ENCODE assay signal across 24 cellular contexts in the genomic region with DNA sequence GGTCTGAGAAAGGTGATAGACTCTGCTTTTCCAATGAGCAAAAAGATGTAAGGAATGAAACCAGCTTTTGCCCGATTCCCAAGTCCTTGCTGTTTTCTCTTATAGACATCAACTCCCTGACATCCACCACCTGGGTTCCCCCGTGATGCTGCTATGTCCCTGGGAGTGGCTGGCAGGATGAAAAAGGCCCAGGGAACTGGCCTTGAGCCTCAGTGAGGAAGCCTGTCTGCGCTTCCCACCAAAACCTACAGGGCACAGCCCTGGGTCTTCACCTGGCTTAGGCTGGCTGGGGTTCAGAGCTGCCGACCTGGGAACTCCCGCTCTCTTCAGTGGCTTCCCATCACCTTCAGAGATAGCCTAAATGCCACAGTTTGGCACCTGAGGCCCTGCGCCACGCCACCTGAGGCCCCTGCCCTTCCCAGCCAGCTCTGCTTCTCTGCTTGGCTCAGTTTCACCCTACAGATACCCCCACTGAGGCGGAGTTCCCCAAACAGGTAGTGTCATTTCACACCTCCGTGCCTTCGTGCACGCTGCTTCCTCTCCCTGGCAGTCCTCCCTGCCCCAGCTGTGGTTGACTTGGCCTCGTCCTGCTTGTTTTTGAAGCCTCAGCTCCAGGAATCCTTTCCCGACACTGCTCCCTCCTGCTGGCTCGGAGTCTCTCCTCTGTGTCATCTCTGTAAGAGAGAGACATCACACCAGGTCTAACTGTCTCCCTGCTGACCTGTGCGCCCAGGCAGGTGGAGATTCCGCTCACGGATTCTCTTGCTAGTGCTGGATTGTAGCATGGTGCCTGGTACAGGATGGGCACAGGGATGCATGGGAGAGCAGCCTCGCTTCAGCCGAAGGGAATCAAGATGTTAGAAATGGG. TPM values are rescaled to one million over a fixed set of nuclear protein-coding genes. Genes with fewer than 3 reads are reported as not detected.
DNase-seq lines count a peak whose midpoint lies in the region; ATAC-seq, FAIRE-seq and TF ChIP-seq lines count a peak whose summit lies in the region.
"Had no signal": no experiment of that assay in that cellular context is flagged by ENCODE, and none has a peak within 500 bp of the region (broad histone marks: within the 10 kb centered on the region; RNA-seq: fewer than 3 reads in every experiment).

No MANE protein-coding gene starts in this region.

- H3K14ac ChIP-seq in mesenchymal stem cell (ENCODE audit: low read length in 2 of 2), result no peak overlapping the region

- DNase-seq in GM18507 (ENCODE audit: extremely low spot score, insufficient read length, low read depth) (no peak), mesenchymal stem cell (no peak), GM20000 (ENCODE audit: low spot score) (no peak), NCI-H1436 (lab: John Stamatoyannopoulos, UW) (no peak)
- no peak for DNase-seq in stimulated activated CD4-positive, alpha-beta T cell treated with anti-CD3 and anti-CD28 coated beads, Interleukin-2, amount 100 ng/mL, for 24 hours
- DNase-seq: activated effector memory CD4-positive, alpha-beta T cell treated with anti-CD3 and anti-CD28 coated beads, Interleukin-2, amount 50 U/mL, for 16 hours; activated naive CD8-positive, alpha-beta T cell treated with anti-CD3 and anti-CD28 coated beads, Interleukin-2, amount 10 ng/mL, durations not matched to agents 7 days and 5 days; CD4-positive, alpha-beta T cell; DMS153; HFFc6; KG1; NCI-H1436 treated with DMSO at 0.1 percent for 48 hours; NCI-H510A; occipital lobe; SJCRH30; stimulated activated naive CD8-positive, alpha-beta T cell treated with anti-CD3 and anti-CD28 coated beads, Interleukin-15, amount 100 ng/mL, for 72 hours had no signal

- H4K20me1 ChIP-seq in BLaER1 treated with 17β-estradiol and CSF1 and Interleukin-3, amounts not matched to agents 10 nM and 100 nM, result no peaks in the 10 kb centered on the region

- no peak overlapping the region for H2BK120ac ChIP-seq in mesenchymal stem cell (ENCODE audit: low read depth, low read length)

- H3K18ac ChIP-seq in mesenchymal stem cell (ENCODE audit: low read depth in 1 of 2, low read length in 2 of 2), result no peak overlapping the region

- no peaks in the 10 kb centered on the region for H3K79me1 ChIP-seq in mesenchymal stem cell (replicated peaks; ENCODE audit: low read length, poor library complexity, severe bottlenecking)

- no peak overlapping the region for H2BK15ac ChIP-seq in mesenchymal stem cell (ENCODE audit: low read depth, poor library complexity, severe bottlenecking)

- H2AFZ ChIP-seq in mesenchymal stem cell (ENCODE audit: low read depth, low read length), result no peak overlapping the region

- peak; percentile 86 for FAIRE-seq in GM18507 (lab: Jason Lieb, UNC)
- FAIRE-seq: endothelial cell of umbilical vein, G401.6, RCC 7860 had no signal

- no peak overlapping the region for H3K4me3 ChIP-seq in BLaER1 treated with 17β-estradiol and CSF1 and Interleukin-3, amounts not matched to agents 10 nM and 100 nM
- H3K4me3 ChIP-seq in mesenchymal stem cell (ENCODE audit: insufficient read depth in 1 of 2, low read depth in 1 of 2, low read length in 2 of 2), result no peak overlapping the region
- H3K4me3 ChIP-seq: dorsolateral prefrontal cortex, SJCRH30, thyroid gland had no signal

- no peak overlapping the region for H2BK5ac ChIP-seq in mesenchymal stem cell (ENCODE audit: low read depth, low read length, poor library complexity, severe bottlenecking)

- WGBS in mesenchymal stem cell, result 84% methylated on average over 19 of the region's 19 CpGs

- no peaks in the 10 kb centered on the region for H3K9me3 ChIP-seq in BLaER1 treated with 17β-estradiol and CSF1 and Interleukin-3, amounts not matched to agents 10 nM and 100 nM (replicated peaks in 1 of 11)
- H3K9me3 ChIP-seq in mesenchymal stem cell (ENCODE audit: control insufficient read depth, low read length), result no peaks in the 10 kb centered on the region
- H3K9me3 ChIP-seq: SJCRH30, thyroid gland had no signal

- H3K36me3 ChIP-seq in BLaER1 treated with 17β-estradiol and CSF1 and Interleukin-3, amounts not matched to agents 10 nM and 100 nM, result peaks cover 0 to 48% (median 0%) of the 10 kb centered on the region in 11 experiments; a peak in 6 of 22 replicates
- no peaks in the 10 kb centered on the region for H3K36me3 ChIP-seq in mesenchymal stem cell (ENCODE audit: control insufficient read depth in 1 of 2, insufficient read depth in 2 of 2, low read depth in 1 of 2, low read length in 2 of 2)
- H3K36me3 ChIP-seq: SJCRH30, thyroid gland had no signal

- H3K9ac ChIP-seq in BLaER1 treated with 17β-estradiol and CSF1 and Interleukin-3, amounts not matched to agents 10 nM and 100 nM, result peak overlapping the region in 4 of 11 experiments; percentile 23 to 83 (median 53); a peak in 4 of 22 replicates
- no peak overlapping the region for H3K9ac ChIP-seq in mesenchymal stem cell (ENCODE audit: low read length)

- peak overlapping the region in 10 of 11 experiments; percentile 89 to 98 (median 95); a peak in 20 of 22 replicates for H3K27ac ChIP-seq in BLaER1 treated with 17β-estradiol and CSF1 and Interleukin-3, amounts not matched to agents 10 nM and 100 nM
- H3K27ac ChIP-seq in VCaP, result no peak overlapping the region
- H3K27ac ChIP-seq in mesenchymal stem cell (ENCODE audit: low read length, poor library complexity, severe bottlenecking), result no peak overlapping the region
- H3K27ac ChIP-seq: SJCRH30, thyroid gland had no signal

- ATAC-seq in HG03565 (IDR thresholded peaks at IDR 0.05; ENCODE audit: unreplicated experiment), result no peak
- ATAC-seq: stimulated activated naive CD8-positive, alpha-beta T cell treated with anti-CD3 and anti-CD28 coated beads, Interleukin-15, amount 100 ng/mL, for 72 hours had no signal

- H3K23ac ChIP-seq in mesenchymal stem cell (ENCODE audit: low read length in 2 of 2), result no peak overlapping the region

- H3K27me3 ChIP-seq in BLaER1 treated with 17β-estradiol and CSF1 and Interleukin-3, amounts not matched to agents 10 nM and 100 nM, result no peaks in the 10 kb centered on the region
- H3K27me3 ChIP-seq in mesenchymal stem cell (ENCODE audit: control insufficient read depth in 1 of 2, insufficient read depth in 1 of 2, low read length in 2 of 2), result no peaks in the 10 kb centered on the region
- H3K27me3 ChIP-seq: SJCRH30, thyroid gland had no signal

- H2AK5ac ChIP-seq in mesenchymal stem cell (ENCODE audit: low read length, severe bottlenecking), result no peak overlapping the region

- no peak overlapping the region for H2BK12ac ChIP-seq in mesenchymal stem cell (ENCODE audit: low read length in 2 of 2)

- H4K91ac ChIP-seq in mesenchymal stem cell (ENCODE audit: low read length), result peak overlapping the region; percentile 37

- 0 out of 2 replicates have a peak, but pooled peaks have one; percentile 10 for TF ChIP-seq CTCF in VCaP (conservative IDR thresholded peaks at IDR 0.05)
- TF ChIP-seq CTCF in GM20000 (IDR thresholded peaks at IDR 0.05; ENCODE audit: extremely low read depth, missing control alignments), result no peak

- peaks cover 69 to 98% (median 79%) of the 10 kb centered on the region in 10 experiments for H3K4me1 ChIP-seq in BLaER1 treated with 17β-estradiol and CSF1 and Interleukin-3, amounts not matched to agents 10 nM and 100 nM
- H3K4me1 ChIP-seq in mesenchymal stem cell (ENCODE audit: control insufficient read depth, insufficient read depth, low read depth, low read length), result peaks cover 22% of the 10 kb centered on the region
- H3K4me1 ChIP-seq: thyroid gland had no signal

- H3K4me2 ChIP-seq in BLaER1 treated with 17β-estradiol and CSF1 and Interleukin-3, amounts not matched to agents 10 nM and 100 nM, result peak overlapping the region; percentile 76 to 95 (median 83)
- H3K4me2 ChIP-seq in mesenchymal stem cell (ENCODE audit: low read length, poor library complexity, severe bottlenecking), result no peak overlapping the region

- no peak overlapping the region for H3K4ac ChIP-seq in mesenchymal stem cell (ENCODE audit: low read depth in 1 of 2, low read length in 2 of 2)

- H4K8ac ChIP-seq in mesenchymal stem cell (ENCODE audit: low read length), result no peak overlapping the region

RNA-seq across cellular contexts. Expression of gene SLC37A2, which starts 10.7 kb away (rescaled TPM):
- 1.3 TPM for polyA plus RNA-seq in mesenchymal stem cell (2013, experiment 1 of 2)
- 1.7 TPM for polyA plus RNA-seq in mesenchymal stem cell (2013, experiment 2 of 2)

RNA-seq across cellular contexts. Expression of gene TMEM218, which starts 37.6 kb away (rescaled TPM):
- 19.4 TPM for polyA plus RNA-seq in mesenchymal stem cell (2013, experiment 1 of 2)
- 18.8 TPM for polyA plus RNA-seq in mesenchymal stem cell (2013, experiment 2 of 2)

Comparison
In these comparisons a context has a peak if more than half of its experiments do, and no peak if none do; other contexts are left out.
1. H3K27ac ChIP-seq: peak in BLaER1 treated with 17β-estradiol and CSF1 and Interleukin-3, amounts not matched to agents 10 nM and 100 nM (10 of 11); none in VCaP (single experiment) and mesenchymal stem cell (single experiment).